ENCODE assay signal across 2 cellular contexts in genomic region chr12:62273724-62274380, GRCh38.
TF ChIP-seq lines count a peak whose summit lies in the region.

No MANE protein-coding gene starts in this region.

TF ChIP-seq in HEK293, 187 proteins besides CTCF, POLR2A, EP300 and RAD21:
- TF ChIP-seq PRDM6 (tag by site-specific recombination; IDR thresholded peaks at IDR 0.05) (peak; percentile 28), ZNF354C (tag by site-specific recombination; IDR thresholded peaks at IDR 0.05; ENCODE audit: borderline replicate concordance, low read depth) (no peak)

TF ChIP-seq in K562, 482 proteins besides CTCF, POLR2A, EP300 and RAD21 (continued from another document):
- TF ChIP-seq POLR2H (tag; IDR thresholded peaks at IDR 0.05; ENCODE audit: low read depth) (0 out of 2 replicates have a peak, but pooled peaks have one; percentile 2), HMGN3 (IDR thresholded peaks at IDR 0.05; ENCODE audit: borderline replicate concordance, extremely low read depth, insufficient read length, low read depth, low read length) (no peak), THRAP3 (IDR thresholded peaks at IDR 0.05; ENCODE audit: borderline replicate concordance) (no peak), NR0B1 (IDR thresholded peaks at IDR 0.05; ENCODE audit: partially characterized antibody) (no peak), ARID1B (IDR thresholded peaks at IDR 0.05) (0 out of 2 replicates have a peak, but pooled peaks have one; percentile 11), ZBTB1 (CRISPR knock-in tag; IDR thresholded peaks at IDR 0.05; ENCODE audit: borderline replicate concordance, low read depth) (no peak)
